8 cellular contexts compared by ENCODE assay signal in genomic region chr2:216692636-216693413, GRCh38. TPM values are rescaled to one million over a fixed set of nuclear protein-coding genes. Genes with fewer than 3 reads are reported as not detected.
DNase-seq lines count a peak whose midpoint lies in the region; ATAC-seq and TF ChIP-seq lines count a peak whose summit lies in the region.

No MANE protein-coding gene starts in this region.

- peak overlapping the region; percentile 61 for H3K9ac ChIP-seq in mucosa of stomach (ENCODE audit: low read length)

- H3K4me3 Mint-ChIP-seq in CD8-positive, alpha-beta T cell, result peak overlapping the region; percentile 84

- H3K9me3 Mint-ChIP-seq in CD8-positive, alpha-beta T cell, result no peaks in the 10 kb centered on the region

- peaks cover 34% of the 10 kb centered on the region for H3K4me1 Mint-ChIP-seq in CD8-positive, alpha-beta T cell (ENCODE audit: low read depth)

- intact Hi-C loops in CD8-positive, alpha-beta T cell (cut with DNase I, micrococcal nuclease), result loop anchor here in 1 of 2 experiments (10.0 kb wide), 1 partner anchor 472 kb away; no protein-coding TSS in a partner anchor

- ATAC-seq in CD8-positive, alpha-beta T cell, result peak; percentile 72
- peak; percentile 70 for ATAC-seq in HG02981 (IDR thresholded peaks at IDR 0.05; ENCODE audit: unreplicated experiment)

- no peaks in the 10 kb centered on the region for H3K36me3 Mint-ChIP-seq in CD8-positive, alpha-beta T cell

- DNase-seq in CD8-positive, alpha-beta T cell, result peak; percentile 19 to 78 (median 55)
- DNase-seq in NCI-H774 (lab: John Stamatoyannopoulos, UW) (peak; percentile 92), activated T-cell treated with anti-CD3 and anti-CD28 coated beads for 4 hours (peak; percentile 71), epithelial cell of proximal tubule (ENCODE audit: low read depth) (no peak), NCI-H1048 (lab: John Stamatoyannopoulos, UW) (no peak)
- DNase-seq in stimulated activated CD8-positive, alpha-beta memory T cell treated with anti-CD3 and anti-CD28 coated beads, Interleukin-7, amount 100 ng/mL, for 1 hour (ENCODE audit: low read depth in 2 of 2), result peak; percentile 20 to 34

- POLR2A ChIA-PET in CD8-positive, alpha-beta T cell (lab: Charles Lee), result no interaction called here

- peaks cover 66% of the 10 kb centered on the region for H3K27me3 Mint-ChIP-seq in CD8-positive, alpha-beta T cell (ENCODE audit: low read depth)

- peaks cover 38% of the 10 kb centered on the region for H3K4me1 ChIP-seq in CD8-positive, alpha-beta T cell (ENCODE audit: insufficient read depth, low read length)
- H3K4me1 ChIP-seq in mucosa of stomach (ENCODE audit: control insufficient read depth, insufficient read depth, low read length), result peaks cover 43% of the 10 kb centered on the region

- H3K27ac ChIP-seq in CD8-positive, alpha-beta T cell (ENCODE audit: low read depth, low read length), result peak overlapping the region; percentile 28

- H3K27ac Mint-ChIP-seq in CD8-positive, alpha-beta T cell, result peak overlapping the region; percentile 67

- H3K36me3 ChIP-seq in CD8-positive, alpha-beta T cell (ENCODE audit: insufficient read depth, low read length), result no peaks in the 10 kb centered on the region
- H3K36me3 ChIP-seq in mucosa of stomach (ENCODE audit: control insufficient read depth, insufficient read depth, low read length), result no peaks in the 10 kb centered on the region

- no peaks in the 10 kb centered on the region for H3K9me3 ChIP-seq in CD8-positive, alpha-beta T cell (ENCODE audit: low read length)
- H3K9me3 ChIP-seq in mucosa of stomach (ENCODE audit: control insufficient read depth, low read length), result no peaks in the 10 kb centered on the region

- CTCF ChIA-PET in CD8-positive, alpha-beta T cell (lab: Charles Lee), result interaction anchor here (1.3 kb wide), 2 partner anchors 10 to 1022 kb away, joined by 3 to 4 read pairs; no protein-coding TSS in a partner anchor

- H3K27me3 ChIP-seq in CD8-positive, alpha-beta T cell (ENCODE audit: insufficient read depth, low read length), result peaks cover 15% of the 10 kb centered on the region
- H3K27me3 ChIP-seq in mucosa of stomach (ENCODE audit: control insufficient read depth, insufficient read depth, low read length), result peaks cover 61% of the 10 kb centered on the region

- TF ChIP-seq CTCF in CD8-positive, alpha-beta T cell (IDR thresholded peaks at IDR 0.05), result no peak
- TF ChIP-seq CTCF in epithelial cell of proximal tubule (conservative IDR thresholded peaks at IDR 0.05; ENCODE audit: low read depth, low read length), result no peak

- peak overlapping the region; percentile 45 for H3K4me3 ChIP-seq in CD8-positive, alpha-beta T cell (ENCODE audit: low read depth, low read length)
- H3K4me3 ChIP-seq in epithelial cell of proximal tubule (ENCODE audit: low read depth, low read length) (peak overlapping the region; percentile 71), mucosa of stomach (ENCODE audit: low read length) (no peak overlapping the region)

RNA-seq across cellular contexts. Expression of gene IGFBP5, which starts 2.5 kb away (rescaled TPM):
- total RNA-seq in CD8-positive, alpha-beta T cell, result not detected
- total RNA-seq in epithelial cell of proximal tubule, result 61.9 and 111 TPM in 2 replicates

RNA-seq across cellular contexts. Expression of gene IGFBP2, which starts 59.6 kb away (rescaled TPM):
- under 1 TPM; 0.22 to 0.73 TPM for total RNA-seq in CD8-positive, alpha-beta T cell
- 409 and 423 TPM in 2 replicates for total RNA-seq in epithelial cell of proximal tubule

Comparison
In these comparisons a context has a peak if more than half of its experiments do, and no peak if none do; other contexts are left out.
1. DNase-seq: peak in CD8-positive, alpha-beta T cell (7 of 7), NCI-H774 (single experiment), activated T-cell treated with anti-CD3 and anti-CD28 coated beads for 4 hours (single experiment) and stimulated activated CD8-positive, alpha-beta memory T cell treated with anti-CD3 and anti-CD28 coated beads, Interleukin-7, amount 100 ng/mL, for 1 hour (2 of 2); none in epithelial cell of proximal tubule (single experiment) and NCI-H1048 (single experiment).
2. RNA of gene IGFBP5, which starts 2.5 kb away (total RNA-seq): 61.9 to 111 TPM in epithelial cell of proximal tubule; not detected in CD8-positive, alpha-beta T cell; every median in the first group is over 10 times any median in the second.
3. RNA of gene IGFBP2, which starts 59.6 kb away (total RNA-seq): 409 to 423 TPM in epithelial cell of proximal tubule; 0.22 to 0.73 TPM in CD8-positive, alpha-beta T cell; every median in the first group is over 100 times any median in the second.